ENCODE assay signal across 20 cellular contexts in genomic region chr15:35548435-35548834, GRCh38.
"Had no signal": no experiment of that assay in that cellular context is flagged by ENCODE, and none has a peak within 500 bp of the region (broad histone marks: within the 10 kb centered on the region; RNA-seq: fewer than 3 reads in every experiment).

No MANE protein-coding gene starts in this region.

- H3K27ac Mint-ChIP-seq: activated CD4-positive, alpha-beta memory T cell treated with anti-CD3 and anti-CD28 coated beads for 36 hours; activated naive CD8-positive, alpha-beta T cell treated with anti-CD3 and anti-CD28 coated beads for 36 hours; memory B cell; T-cell had no signal

- DNase-seq: activated CD4-positive, alpha-beta memory T cell treated with anti-CD3 and anti-CD28 coated beads for 36 hours; activated gamma-delta T cell; activated naive CD8-positive, alpha-beta T cell treated with anti-CD3 and anti-CD28 coated beads for 36 hours; activated T-cell treated with anti-CD3 and anti-CD28 coated beads, Interleukin-2, amount 50 U/mL, for 4 hours; aorta; colonic mucosa; effector CD8-positive, alpha-beta T cell; gastrocnemius medialis; pancreas; stimulated activated CD4-positive, alpha-beta T cell treated with anti-CD3 and anti-CD28 coated beads, Interleukin-2, amount 100 ng/mL, for 48 hours; stimulated activated naive CD4-positive, alpha-beta T cell treated with Interleukin-2 at 50 U/mL for 16 hours; T-cell; T1000; upper lobe of right lung had no signal

- H3K36me3 Mint-ChIP-seq: activated CD4-positive, alpha-beta memory T cell treated with anti-CD3 and anti-CD28 coated beads for 36 hours; activated naive CD8-positive, alpha-beta T cell treated with anti-CD3 and anti-CD28 coated beads for 36 hours had no signal

- ATAC-seq: activated T-cell treated with anti-CD3 and anti-CD28 coated beads, Interleukin-2, amount 50 U/mL, for 4 hours; gastrocnemius medialis; left lobe of liver; pancreas; T-cell; upper lobe of right lung had no signal

- H3K27ac ChIP-seq: cardiac muscle cell, colonic mucosa, epithelial cell of prostate, gastrocnemius medialis, pancreas, suprapubic skin, upper lobe of right lung had no signal

- H3K9me3 ChIP-seq: colonic mucosa, gastrocnemius medialis, pancreas, suprapubic skin, upper lobe of right lung had no signal

- H3K36me3 ChIP-seq: cardiac muscle cell, colonic mucosa, gastrocnemius medialis, pancreas, suprapubic skin, upper lobe of right lung had no signal

- H3K27me3 ChIP-seq: cardiac muscle cell, colonic mucosa, gastrocnemius medialis, pancreas, suprapubic skin, upper lobe of right lung had no signal

- H3K4me3 Mint-ChIP-seq: activated CD4-positive, alpha-beta memory T cell treated with anti-CD3 and anti-CD28 coated beads for 36 hours; activated naive CD8-positive, alpha-beta T cell treated with anti-CD3 and anti-CD28 coated beads for 36 hours; activated T-cell treated with anti-CD3 and anti-CD28 coated beads, Interleukin-2, amount 50 U/mL, for 4 hours; memory B cell; T-cell had no signal

- H3K27me3 Mint-ChIP-seq: activated CD4-positive, alpha-beta memory T cell treated with anti-CD3 and anti-CD28 coated beads for 36 hours; activated naive CD8-positive, alpha-beta T cell treated with anti-CD3 and anti-CD28 coated beads for 36 hours; memory B cell; T-cell had no signal

- H3K9me3 Mint-ChIP-seq: activated CD4-positive, alpha-beta memory T cell treated with anti-CD3 and anti-CD28 coated beads for 36 hours; activated naive CD8-positive, alpha-beta T cell treated with anti-CD3 and anti-CD28 coated beads for 36 hours; activated T-cell treated with anti-CD3 and anti-CD28 coated beads, Interleukin-2, amount 50 U/mL, for 4 hours; memory B cell; T-cell had no signal

- H3K4me3 ChIP-seq: cardiac muscle cell, colonic mucosa, gastrocnemius medialis, pancreas, suprapubic skin, upper lobe of right lung had no signal

- H3K4me1 ChIP-seq: colonic mucosa had no signal

- FAIRE-seq: islet of Langerhans, pancreas had no signal
